38 cellular contexts compared by ENCODE assay signal in genomic region chr11:124592627-124593026, GRCh38. TPM values are rescaled to one million over a fixed set of nuclear protein-coding genes. Genes with fewer than 3 reads are reported as not detected.
"Had no signal": no experiment of that assay in that cellular context is flagged by ENCODE, and none has a peak within 500 bp of the region (broad histone marks: within the 10 kb centered on the region; RNA-seq: fewer than 3 reads in every experiment).

No MANE protein-coding gene starts in this region.

- H3K27ac ChIP-seq: adrenal gland, body of pancreas, brain microvascular endothelial cell, breast epithelium, VCaP had no signal

- H3K4me3 ChIP-seq: adrenal gland, body of pancreas, breast epithelium had no signal

- H3K27me3 ChIP-seq: breast epithelium had no signal

- H3K9me3 ChIP-seq: adrenal gland, body of pancreas, breast epithelium had no signal

- DNase-seq: activated B cell treated with CpG ODN at 0.5 μM for 24 hours; activated CD4-positive, alpha-beta memory T cell treated with anti-CD3 and anti-CD28 coated beads for 36 hours; activated CD4-positive, alpha-beta T cell treated with anti-CD3 and anti-CD28 coated beads for 4 hours; activated CD4-positive, alpha-beta T cell treated with anti-CD3 and anti-CD28 coated beads, Interleukin-2, amount 10 ng/mL, durations not matched to agents 24 days and 14 days; activated CD4-positive, alpha-beta T cell treated with anti-CD3 and anti-CD28 coated beads, Interleukin-2, amount 50 U/mL, for 1 hour; activated CD4-positive, alpha-beta T cell treated with anti-CD3 and anti-CD28 coated beads, Interleukin-2, amount 50 U/mL, for 4 hours; activated CD4-positive, CD25-positive, alpha-beta regulatory T cell treated with anti-CD3 and anti-CD28 coated beads, Interleukin-2, amount 50 U/mL, for 72 hours; activated CD8-positive, alpha-beta memory T cell treated with anti-CD3 and anti-CD28 coated beads, Interleukin-2, amount 50 U/mL, for 4 hours; activated CD8-positive, alpha-beta T cell treated with anti-CD3 and anti-CD28 coated beads for 36 hours; activated effector memory CD4-positive, alpha-beta T cell treated with anti-CD3 and anti-CD28 coated beads, Interleukin-2, amount 50 U/mL, for 16 hours; activated gamma-delta T cell treated with Interleukin-2 at 50 U/mL for 16 hours; activated naive CD4-positive, alpha-beta T cell; activated naive CD4-positive, alpha-beta T cell treated with anti-CD3 and anti-CD28 coated beads for 36 hours; activated naive CD4-positive, alpha-beta T cell treated with anti-CD3 and anti-CD28 coated beads, Interleukin-2, amount 50 U/mL, for 16 hours; activated naive CD8-positive, alpha-beta T cell treated with anti-CD3 and anti-CD28 coated beads for 36 hours; activated T-cell treated with anti-CD3 and anti-CD28 coated beads for 4 hours; activated T-cell treated with anti-CD3 and anti-CD28 coated beads, Interleukin-2, amount 50 U/mL, for 1 hour; activated T-cell treated with anti-CD3 and anti-CD28 coated beads, Interleukin-2, amount 50 U/mL, for 4 hours; activated T-cell treated with anti-CD3 and anti-CD28 coated beads, Interleukin-2, amount 50 U/mL, for 72 hours; adrenal gland; amniotic stem cell; aorta; body of pancreas; brain microvascular endothelial cell; cerebellar nuclear complex; T-cell; T-helper 17 cell had no signal

- H3K4me1 ChIP-seq: adrenal gland, body of pancreas, breast epithelium had no signal

- H3K36me3 ChIP-seq: adrenal gland, brain microvascular endothelial cell, breast epithelium had no signal

RNA-seq across cellular contexts. Expression of gene PANX3, which starts 18.6 kb away (rescaled TPM):
- total RNA-seq: activated B cell treated with CpG ODN at 0.5 μM for 24 hours; activated CD4-positive, alpha-beta memory T cell treated with anti-CD3 and anti-CD28 coated beads for 36 hours; activated CD4-positive, alpha-beta T cell treated with anti-CD3 and anti-CD28 coated beads, Interleukin-2, amount 10 ng/mL, durations not matched to agents 24 days and 14 days; activated CD8-positive, alpha-beta memory T cell treated with anti-CD3 and anti-CD28 coated beads for 36 hours; activated CD8-positive, alpha-beta T cell treated with anti-CD3 and anti-CD28 coated beads for 36 hours; activated naive CD4-positive, alpha-beta T cell treated with anti-CD3 and anti-CD28 coated beads for 36 hours; activated naive CD4-positive, alpha-beta T cell treated with anti-CD3 and anti-CD28 coated beads, Interleukin-2, amount 50 U/mL, for 72 hours; activated naive CD8-positive, alpha-beta T cell treated with anti-CD3 and anti-CD28 coated beads for 36 hours; activated T-cell treated with anti-CD3 and anti-CD28 coated beads, Interleukin-2, amount 50 U/mL, for 4 hours; activated T-cell treated with anti-CD3 and anti-CD28 coated beads, Interleukin-2, amount 50 U/mL, for 72 hours; activated T-helper 1 cell treated with anti-CD3 and anti-CD28 coated beads, Interleukin-12 subunit alpha, Interleukin-12 subunit beta, Interleukin-2, Interleukin-4 antibody, amounts not matched to agents 30 ng/mL and 10 ng/mL and 1 ng/mL, durations not matched to agents 14 hours and 24 hours and 36 hours; activated T-helper 17 cell treated with anti-CD3 and anti-CD28 coated beads, Interleukin-2, amount 50 U/mL, for 72 hours; adrenal gland; aorta; astrocyte; body of pancreas; breast epithelium; cardiac septum; chondrocyte; T-cell; T-helper 1 cell treated with Interleukin-12 subunit alpha and Interleukin-12 subunit beta and Interleukin-4 antibody, amounts not matched to agents 30 ng/mL and 1 ng/mL, for 36 hours; T-helper 17 cell; T-helper 2 cell treated with Interferon-gamma antibody and Interleukin-4, amounts not matched to agents 100 ng/mL and 5 ng/mL, for 36 hours had no signal

RNA-seq across cellular contexts. Expression of gene OR8A1, which starts 22.8 kb away (rescaled TPM):
- total RNA-seq: activated B cell treated with CpG ODN at 0.5 μM for 24 hours; activated CD4-positive, alpha-beta memory T cell treated with anti-CD3 and anti-CD28 coated beads for 36 hours; activated CD4-positive, alpha-beta T cell treated with anti-CD3 and anti-CD28 coated beads, Interleukin-2, amount 10 ng/mL, durations not matched to agents 24 days and 14 days; activated CD8-positive, alpha-beta memory T cell treated with anti-CD3 and anti-CD28 coated beads for 36 hours; activated CD8-positive, alpha-beta T cell treated with anti-CD3 and anti-CD28 coated beads for 36 hours; activated naive CD4-positive, alpha-beta T cell treated with anti-CD3 and anti-CD28 coated beads for 36 hours; activated naive CD4-positive, alpha-beta T cell treated with anti-CD3 and anti-CD28 coated beads, Interleukin-2, amount 50 U/mL, for 72 hours; activated naive CD8-positive, alpha-beta T cell treated with anti-CD3 and anti-CD28 coated beads for 36 hours; activated T-cell treated with anti-CD3 and anti-CD28 coated beads, Interleukin-2, amount 50 U/mL, for 4 hours; activated T-cell treated with anti-CD3 and anti-CD28 coated beads, Interleukin-2, amount 50 U/mL, for 72 hours; activated T-helper 1 cell treated with anti-CD3 and anti-CD28 coated beads, Interleukin-12 subunit alpha, Interleukin-12 subunit beta, Interleukin-2, Interleukin-4 antibody, amounts not matched to agents 30 ng/mL and 10 ng/mL and 1 ng/mL, durations not matched to agents 14 hours and 24 hours and 36 hours; activated T-helper 17 cell treated with anti-CD3 and anti-CD28 coated beads, Interleukin-2, amount 50 U/mL, for 72 hours; adrenal gland; aorta; astrocyte; body of pancreas; breast epithelium; cardiac septum; T-cell; T-helper 1 cell treated with Interleukin-12 subunit alpha and Interleukin-12 subunit beta and Interleukin-4 antibody, amounts not matched to agents 30 ng/mL and 1 ng/mL, for 36 hours; T-helper 17 cell; T-helper 2 cell treated with Interferon-gamma antibody and Interleukin-4, amounts not matched to agents 100 ng/mL and 5 ng/mL, for 36 hours had no signal

RNA-seq across cellular contexts. Expression of gene OR8B12, which starts 49.2 kb away (rescaled TPM):
- total RNA-seq: activated B cell treated with CpG ODN at 0.5 μM for 24 hours; activated CD4-positive, alpha-beta memory T cell treated with anti-CD3 and anti-CD28 coated beads for 36 hours; activated CD4-positive, alpha-beta T cell treated with anti-CD3 and anti-CD28 coated beads, Interleukin-2, amount 10 ng/mL, durations not matched to agents 24 days and 14 days; activated CD8-positive, alpha-beta memory T cell treated with anti-CD3 and anti-CD28 coated beads for 36 hours; activated CD8-positive, alpha-beta T cell treated with anti-CD3 and anti-CD28 coated beads for 36 hours; activated naive CD4-positive, alpha-beta T cell treated with anti-CD3 and anti-CD28 coated beads for 36 hours; activated naive CD4-positive, alpha-beta T cell treated with anti-CD3 and anti-CD28 coated beads, Interleukin-2, amount 50 U/mL, for 72 hours; activated naive CD8-positive, alpha-beta T cell treated with anti-CD3 and anti-CD28 coated beads for 36 hours; activated T-cell treated with anti-CD3 and anti-CD28 coated beads, Interleukin-2, amount 50 U/mL, for 4 hours; activated T-cell treated with anti-CD3 and anti-CD28 coated beads, Interleukin-2, amount 50 U/mL, for 72 hours; activated T-helper 1 cell treated with anti-CD3 and anti-CD28 coated beads, Interleukin-12 subunit alpha, Interleukin-12 subunit beta, Interleukin-2, Interleukin-4 antibody, amounts not matched to agents 30 ng/mL and 10 ng/mL and 1 ng/mL, durations not matched to agents 14 hours and 24 hours and 36 hours; activated T-helper 17 cell treated with anti-CD3 and anti-CD28 coated beads, Interleukin-2, amount 50 U/mL, for 72 hours; adrenal gland; aorta; astrocyte; body of pancreas; breast epithelium; cardiac septum; chondrocyte; T-cell; T-helper 1 cell treated with Interleukin-12 subunit alpha and Interleukin-12 subunit beta and Interleukin-4 antibody, amounts not matched to agents 30 ng/mL and 1 ng/mL, for 36 hours; T-helper 17 cell; T-helper 2 cell treated with Interferon-gamma antibody and Interleukin-4, amounts not matched to agents 100 ng/mL and 5 ng/mL, for 36 hours had no signal
